ENCODE assay signal across 13 cellular contexts in genomic region chr1:107016376-107016978, GRCh38. TPM values are rescaled to one million over a fixed set of nuclear protein-coding genes. Genes with fewer than 3 reads are reported as not detected.
DNase-seq lines count a peak whose midpoint lies in the region; ATAC-seq and TF ChIP-seq lines count a peak whose summit lies in the region.
"Had no signal": no experiment of that assay in that cellular context is flagged by ENCODE, and none has a peak within 500 bp of the region (broad histone marks: within the 10 kb centered on the region; RNA-seq: fewer than 3 reads in every experiment).

No MANE protein-coding gene starts in this region.

- TF ChIP-seq POLR2A in breast epithelium (IDR thresholded peaks at IDR 0.05), result no peak

- H3K4me3 ChIP-seq in breast epithelium (no peak overlapping the region), osteoblast (ENCODE audit: insufficient read depth, low read length) (peak overlapping the region; percentile 19)

- H3K79me2 ChIP-seq in osteoblast (ENCODE audit: insufficient read depth, low read length), result no peaks in the 10 kb centered on the region

- H3K4me1 Mint-ChIP-seq in MCF 10A (ENCODE audit: insufficient read depth, unreplicated experiment) (peaks cover 6% of the 10 kb centered on the region), HFFc6 (ENCODE audit: low read depth) (peaks cover 37% of the 10 kb centered on the region), endothelial cell (ENCODE audit: unreplicated experiment) (peaks cover 2% of the 10 kb centered on the region)
- H3K4me1 Mint-ChIP-seq: central memory CD8-positive, alpha-beta T cell had no signal

- H3K36me3 Mint-ChIP-seq in MCF 10A (ENCODE audit: insufficient read depth, unreplicated experiment), result no peaks in the 10 kb centered on the region
- H3K36me3 Mint-ChIP-seq in HFFc6 (ENCODE audit: low read depth), result no peaks in the 10 kb centered on the region
- H3K36me3 Mint-ChIP-seq in endothelial cell (ENCODE audit: low read depth, unreplicated experiment), result no peaks in the 10 kb centered on the region
- H3K36me3 Mint-ChIP-seq: type B pancreatic cell had no signal

- intact Hi-C loops in MCF 10A (cut with micrococcal nuclease), result no loop called here
- intact Hi-C loops in breast epithelium (cut with DNase I; ENCODE audit: low total_unique reads), result no loop called here

- no peaks in the 10 kb centered on the region for H3K4me1 ChIP-seq in breast epithelium
- H3K4me1 ChIP-seq in osteoblast (ENCODE audit: insufficient read depth, low read length), result no peaks in the 10 kb centered on the region

- DNase-seq in MCF 10A (ENCODE audit: unreplicated experiment), result no peak
- DNase-seq in breast epithelium (ENCODE audit: low spot score in 2 of 2), result no peak
- DNase-seq in HFFc6, result no peak
- DNase-seq in osteoblast (ENCODE audit: insufficient read length, low spot score, missing footprints), result no peak
- DNase-seq in GM19238 (ENCODE audit: insufficient read length, low spot score), result no peak
- no peak for DNase-seq in NCI-H2081 treated with DMSO at 0.1 percent for 48 hours (lab: John Stamatoyannopoulos, UW)
- no peak for DNase-seq in endothelial cell (ENCODE audit: low spot score)
- DNase-seq: ACHN; NK-92 treated with Interleukin-12 subunit alpha and Interleukin-12 subunit beta, amount 100 ng/mL, for 24 hours; posterior cingulate gyrus had no signal

- H3K27ac ChIP-seq in breast epithelium (no peak overlapping the region), osteoblast (ENCODE audit: low read depth, low read length) (no peak overlapping the region)

- H3K36me3 ChIP-seq in breast epithelium, result no peaks in the 10 kb centered on the region
- no peaks in the 10 kb centered on the region for H3K36me3 ChIP-seq in osteoblast (ENCODE audit: insufficient read depth, low read length)

- H3K27me3 Mint-ChIP-seq in MCF 10A (ENCODE audit: insufficient read depth, unreplicated experiment), result no peaks in the 10 kb centered on the region
- H3K27me3 Mint-ChIP-seq in HFFc6 (ENCODE audit: insufficient read depth), result no peaks in the 10 kb centered on the region
- no peaks in the 10 kb centered on the region for H3K27me3 Mint-ChIP-seq in endothelial cell (ENCODE audit: unreplicated experiment)
- H3K27me3 Mint-ChIP-seq: type B pancreatic cell had no signal

- CTCF ChIA-PET in MCF 10A (lab: Yijun Ruan, JAX), result interaction anchor here (0.6 to 0.8 kb wide), 2 partner anchors 10 to 107 kb away, joined by 3 read pairs; no protein-coding TSS in a partner anchor

- peak overlapping the region; percentile 63 for H2AFZ ChIP-seq in osteoblast (ENCODE audit: low read length)

- no TSS peak for BruUV-seq in MCF 10A (replicated peaks; lab: Mats Ljungman, UMichigan)

- no peak for TF ChIP-seq CTCF in MCF 10A (IDR thresholded peaks at IDR 0.05; ENCODE audit: unreplicated experiment)
- TF ChIP-seq CTCF in breast epithelium (IDR thresholded peaks at IDR 0.05), result no peak
- no peak for TF ChIP-seq CTCF in HFFc6 (IDR thresholded peaks at IDR 0.05)
- no peak for TF ChIP-seq CTCF in osteoblast (IDR thresholded peaks at IDR 0.05; ENCODE audit: extremely low read depth, low read depth, low read length)
- no peak for TF ChIP-seq CTCF in endothelial cell (IDR thresholded peaks at IDR 0.05; ENCODE audit: unreplicated experiment)

- H4K20me1 ChIP-seq in osteoblast (ENCODE audit: insufficient read depth, low read length), result no peaks in the 10 kb centered on the region

- peak overlapping the region; percentile 62 for H3K4me2 ChIP-seq in osteoblast (ENCODE audit: insufficient read depth, low read length)

- H3K4me3 Mint-ChIP-seq in MCF 10A (ENCODE audit: unreplicated experiment) (no peak overlapping the region), HFFc6 (peak overlapping the region; percentile 78), endothelial cell (ENCODE audit: unreplicated experiment) (no peak overlapping the region)
- H3K4me3 Mint-ChIP-seq: central memory CD8-positive, alpha-beta T cell; type B pancreatic cell had no signal

- H3K27me3 ChIP-seq in breast epithelium (no peaks in the 10 kb centered on the region), osteoblast (ENCODE audit: insufficient read depth, low read length) (no peaks in the 10 kb centered on the region)

- H3K9me3 ChIP-seq in breast epithelium, result no peaks in the 10 kb centered on the region
- H3K9me3 ChIP-seq in osteoblast (ENCODE audit: low read depth, low read length), result no peaks in the 10 kb centered on the region

- peak; percentile 84 for ATAC-seq in HG03442 (IDR thresholded peaks at IDR 0.05; ENCODE audit: unreplicated experiment)

- peak overlapping the region; percentile 62 for H3K27ac Mint-ChIP-seq in MCF 10A (ENCODE audit: low read depth, unreplicated experiment)
- H3K27ac Mint-ChIP-seq in HFFc6, result peak overlapping the region; percentile 29; the same call in 1 of the 2 replicates
- H3K27ac Mint-ChIP-seq in endothelial cell (ENCODE audit: unreplicated experiment), result no peak overlapping the region
- H3K27ac Mint-ChIP-seq: type B pancreatic cell had no signal

- POLR2A ChIA-PET in MCF 10A (lab: Yijun Ruan, JAX), result interaction anchor here (0.9 to 1.4 kb wide), 2 partner anchors 8 to 40 kb away, joined by 3 read pairs; partner anchors contain the start of gene PRMT6

- H3K9me3 Mint-ChIP-seq in MCF 10A (ENCODE audit: unreplicated experiment) (no peaks in the 10 kb centered on the region), HFFc6 (no peaks in the 10 kb centered on the region), endothelial cell (ENCODE audit: unreplicated experiment) (no peaks in the 10 kb centered on the region)
- H3K9me3 Mint-ChIP-seq: central memory CD8-positive, alpha-beta T cell; type B pancreatic cell had no signal

RNA-seq across cellular contexts. Expression of gene PRMT6, which starts 40.0 kb away (rescaled TPM):
- total RNA-seq in MCF 10A (2022) (11.7 and 14.0 TPM in 2 replicates), breast epithelium (10 to 100 TPM in 2 of 3 donors, 1 to 10 TPM in 1; 6.7 to 18.7 (median 17.6) TPM), osteoblast (18.9 and 22.4 TPM in 2 replicates), endothelial cell (ENCODE audit: unreplicated experiment) (14.0 TPM)
- 10 to 100 TPM in 3 of 6 experiments, 1 to 10 TPM in 3; 9.7 to 14.8 (median 10.2) TPM for total RNA-seq in HFFc6 (2021; fragmentation: NEBNext Ultra II Directional; extraction: Animal tissue kit (Norgen Biotek cat#: 25700))
